Comparison of ENCODE assay signal across 17 cellular contexts in genomic region chr15:62739082-62739481, GRCh38.
DNase-seq lines count a peak whose midpoint lies in the region; ATAC-seq and TF ChIP-seq lines count a peak whose summit lies in the region.
"Had no signal": no experiment of that assay in that cellular context is flagged by ENCODE, and none has a peak within 500 bp of the region (broad histone marks: within the 10 kb centered on the region; RNA-seq: fewer than 3 reads in every experiment).

No MANE protein-coding gene starts in this region.

- in situ Hi-C loops in astrocyte of the spinal cord (cut with HindIII; ENCODE audit: low sequenced_read_pairs), result no loop called here

- no peaks in the 10 kb centered on the region for H3K4me1 Mint-ChIP-seq in activated CD4-positive, alpha-beta memory T cell treated with anti-CD3 and anti-CD28 coated beads for 36 hours (ENCODE audit: low read depth)

- no peak overlapping the region for H3K27ac Mint-ChIP-seq in activated CD4-positive, alpha-beta memory T cell treated with anti-CD3 and anti-CD28 coated beads for 36 hours
- H3K27ac Mint-ChIP-seq: activated CD8-positive, alpha-beta T cell treated with anti-CD3 and anti-CD28 coated beads, Interleukin-2, amount 10 ng/mL, durations not matched to agents 7 days and 5 days; type B pancreatic cell had no signal

- peaks cover 0 to 4% of the 10 kb centered on the region in 2 donors for H3K4me1 ChIP-seq in adrenal gland (replicated peaks in 1 of 2)

- CTCF ChIA-PET in activated CD4-positive, alpha-beta memory T cell treated with anti-CD3 and anti-CD28 coated beads for 36 hours (lab: Charles Lee), result interaction anchor here (1.1 to 1.7 kb wide), 4 partner anchors 9 to 18 kb away, joined by 3 to 12 read pairs (median 4); no protein-coding TSS in a partner anchor

- no peak for TF ChIP-seq POLR2A in adrenal gland (IDR thresholded peaks at IDR 0.05)

- POLR2A ChIA-PET in activated CD4-positive, alpha-beta memory T cell treated with anti-CD3 and anti-CD28 coated beads for 36 hours (lab: Charles Lee), result no interaction called here

- no peak overlapping the region for H3K4me3 Mint-ChIP-seq in activated CD4-positive, alpha-beta memory T cell treated with anti-CD3 and anti-CD28 coated beads for 36 hours
- H3K4me3 Mint-ChIP-seq: activated CD8-positive, alpha-beta T cell treated with anti-CD3 and anti-CD28 coated beads, Interleukin-2, amount 10 ng/mL, durations not matched to agents 7 days and 5 days; type B pancreatic cell had no signal

- H3K9me3 Mint-ChIP-seq in activated CD4-positive, alpha-beta memory T cell treated with anti-CD3 and anti-CD28 coated beads for 36 hours, result no peaks in the 10 kb centered on the region
- H3K9me3 Mint-ChIP-seq: type B pancreatic cell had no signal

- no peak overlapping the region for H3K27ac ChIP-seq in adrenal gland
- H3K27ac ChIP-seq: cardiac muscle cell had no signal

- ATAC-seq in GM21717 (IDR thresholded peaks at IDR 0.05; ENCODE audit: unreplicated experiment), result no peak
- ATAC-seq in HG02973 (IDR thresholded peaks at IDR 0.05; ENCODE audit: unreplicated experiment), result no peak
- ATAC-seq: activated CD8-positive, alpha-beta T cell treated with anti-CD3 and anti-CD28 coated beads, Interleukin-2, amount 10 ng/mL, durations not matched to agents 7 days and 5 days had no signal

- H3K9me3 ChIP-seq in adrenal gland (replicated peaks in 1 of 3), result no peaks in the 10 kb centered on the region

- H3K27me3 ChIP-seq in adrenal gland, result no peaks in the 10 kb centered on the region
- H3K27me3 ChIP-seq: cardiac muscle cell had no signal

- no peaks in the 10 kb centered on the region for H3K36me3 ChIP-seq in adrenal gland (replicated peaks in 1 of 2)
- H3K36me3 ChIP-seq: cardiac muscle cell had no signal

- no peaks in the 10 kb centered on the region for H3K36me3 Mint-ChIP-seq in activated CD4-positive, alpha-beta memory T cell treated with anti-CD3 and anti-CD28 coated beads for 36 hours

- DNase-seq in AG10803 (ENCODE audit: low read depth) (peak; percentile 44), LHCN-M2 (ENCODE audit: low read depth) (peak; percentile 82), astrocyte of the spinal cord (ENCODE audit: low read depth, low spot score) (peak; percentile 67), kidney glomerular epithelial cell (lab: John Stamatoyannopoulos, UW) (peak; percentile 81), adrenal gland (no peak)
- no peak for DNase-seq in activated CD4-positive, alpha-beta memory T cell treated with anti-CD3 and anti-CD28 coated beads for 36 hours
- DNase-seq: activated CD8-positive, alpha-beta T cell treated with anti-CD3 and anti-CD28 coated beads, Interleukin-2, amount 10 ng/mL, durations not matched to agents 7 days and 5 days; DMS153; erythroblast; GOT3; MV-4-11; NCI-H2227 treated with DMSO at 0.1 percent for 48 hours; T-helper 9 cell had no signal

- H3K27me3 Mint-ChIP-seq in activated CD4-positive, alpha-beta memory T cell treated with anti-CD3 and anti-CD28 coated beads for 36 hours, result peaks cover 2% of the 10 kb centered on the region
- H3K27me3 Mint-ChIP-seq: type B pancreatic cell had no signal

- no peak for TF ChIP-seq CTCF in AG10803 (conservative IDR thresholded peaks at IDR 0.05; ENCODE audit: low read length)
- TF ChIP-seq CTCF in astrocyte of the spinal cord (IDR thresholded peaks at IDR 0.05; ENCODE audit: low read depth, low read length), result no peak
- no peak for TF ChIP-seq CTCF in adrenal gland (IDR thresholded peaks at IDR 0.05)

- intact Hi-C loops in adrenal gland (cut with DNase I), result no loop called here
- intact Hi-C loops in activated CD4-positive, alpha-beta memory T cell treated with anti-CD3 and anti-CD28 coated beads for 36 hours (cut with micrococcal nuclease), result no loop called here

- WGBS in adrenal gland, 4 donors, result 83 to 91% (median 87%) methylated on average over 4 of the region's 4 CpGs

- H3K4me3 ChIP-seq in AG10803 (ENCODE audit: low read length), result no peak overlapping the region
- no peak overlapping the region for H3K4me3 ChIP-seq in astrocyte of the spinal cord (ENCODE audit: low read depth, low read length)
- H3K4me3 ChIP-seq in adrenal gland, result no peak overlapping the region
- H3K4me3 ChIP-seq: cardiac muscle cell had no signal

Comparison
In these comparisons a context has a peak if more than half of its experiments do, and no peak if none do; other contexts are left out.
1. DNase-seq: peak in AG10803 (single experiment), LHCN-M2 (single experiment), astrocyte of the spinal cord (single experiment) and kidney glomerular epithelial cell (single experiment); none in adrenal gland (0 of 7) and activated CD4-positive, alpha-beta memory T cell treated with anti-CD3 and anti-CD28 coated beads for 36 hours (single experiment).